Comparison of ENCODE assay signal across 1 cellular context in the genomic region with DNA sequence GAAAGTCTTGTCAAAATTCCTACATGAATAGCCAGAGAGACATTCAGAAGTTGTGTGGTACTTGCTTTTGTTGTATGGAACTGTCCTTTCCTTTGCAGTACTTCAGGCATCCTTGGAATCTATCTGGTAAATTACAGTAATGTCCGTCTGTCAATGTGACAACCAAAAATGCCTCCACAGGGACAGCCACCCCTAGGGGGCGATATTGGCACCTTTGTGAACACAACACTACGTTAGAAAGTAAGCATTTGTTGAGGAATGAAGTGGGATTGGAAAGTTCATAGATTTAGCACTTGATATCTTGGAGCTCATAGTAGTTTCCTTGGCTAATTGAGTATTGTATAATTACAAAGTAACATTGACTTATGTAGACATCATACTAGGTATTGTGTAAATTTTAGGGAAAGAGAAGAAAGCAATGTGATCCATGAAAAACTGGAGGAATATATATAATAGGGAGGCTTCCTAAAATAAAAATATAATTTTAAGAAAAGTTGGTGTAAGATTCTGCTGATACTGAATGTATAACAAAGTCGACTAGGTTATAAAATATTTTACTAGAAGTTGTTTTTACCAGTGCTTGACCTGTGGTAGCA.
TF ChIP-seq lines count a peak whose summit lies in the region.

No MANE protein-coding gene starts in this region.

TF ChIP-seq in K562, 482 proteins besides CTCF, POLR2A, EP300 and RAD21 (continued from another document):
- TF ChIP-seq, protein P1, sequence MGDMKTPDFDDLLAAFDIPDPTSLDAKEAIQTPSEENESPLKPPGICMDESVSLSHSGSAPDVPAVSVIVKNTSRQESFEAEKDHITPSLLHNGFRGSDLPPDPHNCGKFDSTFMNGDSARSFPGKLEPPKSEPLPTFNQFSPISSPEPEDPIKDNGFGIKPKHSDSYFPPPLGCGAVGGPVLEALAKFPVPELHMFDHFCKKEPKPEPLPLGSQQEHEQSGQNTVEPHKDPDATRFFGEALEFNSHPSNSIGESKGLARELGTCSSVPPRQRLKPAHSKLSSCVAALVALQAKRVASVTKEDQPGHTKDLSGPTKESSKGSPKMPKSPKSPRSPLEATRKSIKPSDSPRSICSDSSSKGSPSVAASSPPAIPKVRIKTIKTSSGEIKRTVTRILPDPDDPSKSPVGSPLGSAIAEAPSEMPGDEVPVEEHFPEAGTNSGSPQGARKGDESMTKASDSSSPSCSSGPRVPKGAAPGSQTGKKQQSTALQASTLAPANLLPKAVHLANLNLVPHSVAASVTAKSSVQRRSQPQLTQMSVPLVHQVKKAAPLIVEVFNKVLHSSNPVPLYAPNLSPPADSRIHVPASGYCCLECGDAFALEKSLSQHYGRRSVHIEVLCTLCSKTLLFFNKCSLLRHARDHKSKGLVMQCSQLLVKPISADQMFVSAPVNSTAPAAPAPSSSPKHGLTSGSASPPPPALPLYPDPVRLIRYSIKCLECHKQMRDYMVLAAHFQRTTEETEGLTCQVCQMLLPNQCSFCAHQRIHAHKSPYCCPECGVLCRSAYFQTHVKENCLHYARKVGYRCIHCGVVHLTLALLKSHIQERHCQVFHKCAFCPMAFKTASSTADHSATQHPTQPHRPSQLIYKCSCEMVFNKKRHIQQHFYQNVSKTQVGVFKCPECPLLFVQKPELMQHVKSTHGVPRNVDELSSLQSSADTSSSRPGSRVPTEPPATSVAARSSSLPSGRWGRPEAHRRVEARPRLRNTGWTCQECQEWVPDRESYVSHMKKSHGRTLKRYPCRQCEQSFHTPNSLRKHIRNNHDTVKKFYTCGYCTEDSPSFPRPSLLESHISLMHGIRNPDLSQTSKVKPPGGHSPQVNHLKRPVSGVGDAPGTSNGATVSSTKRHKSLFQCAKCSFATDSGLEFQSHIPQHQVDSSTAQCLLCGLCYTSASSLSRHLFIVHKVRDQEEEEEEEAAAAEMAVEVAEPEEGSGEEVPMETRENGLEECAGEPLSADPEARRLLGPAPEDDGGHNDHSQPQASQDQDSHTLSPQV (IDR thresholded peaks at IDR 0.05) = no peak
- TF ChIP-seq DPF2 (IDR thresholded peaks at IDR 0.05) (no peak), SMAD2 (IDR thresholded peaks at IDR 0.05; ENCODE audit: low read depth, low read length) (no peak), CBX3 (IDR thresholded peaks at IDR 0.05; ENCODE audit: borderline replicate concordance in 1 of 2, low read length in 2 of 2) (no peak)
- TF ChIP-seq, protein P2, sequence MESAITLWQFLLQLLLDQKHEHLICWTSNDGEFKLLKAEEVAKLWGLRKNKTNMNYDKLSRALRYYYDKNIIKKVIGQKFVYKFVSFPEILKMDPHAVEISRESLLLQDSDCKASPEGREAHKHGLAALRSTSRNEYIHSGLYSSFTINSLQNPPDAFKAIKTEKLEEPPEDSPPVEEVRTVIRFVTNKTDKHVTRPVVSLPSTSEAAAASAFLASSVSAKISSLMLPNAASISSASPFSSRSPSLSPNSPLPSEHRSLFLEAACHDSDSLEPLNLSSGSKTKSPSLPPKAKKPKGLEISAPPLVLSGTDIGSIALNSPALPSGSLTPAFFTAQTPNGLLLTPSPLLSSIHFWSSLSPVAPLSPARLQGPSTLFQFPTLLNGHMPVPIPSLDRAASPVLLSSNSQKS (CRISPR knock-in tag; IDR thresholded peaks at IDR 0.05) = no peak
